Comparison of ENCODE assay signal across 22 cellular contexts in genomic region chr3:184349563-184350470, GRCh38. TPM values are rescaled to one million over a fixed set of nuclear protein-coding genes. Genes with fewer than 3 reads are reported as not detected.
DNase-seq lines count a peak whose midpoint lies in the region; ATAC-seq and TF ChIP-seq lines count a peak whose summit lies in the region.
"Had no signal": no experiment of that assay in that cellular context is flagged by ENCODE, and none has a peak within 500 bp of the region (broad histone marks: within the 10 kb centered on the region; RNA-seq: fewer than 3 reads in every experiment).

No MANE protein-coding gene starts in this region.

- H3K27me3 Mint-ChIP-seq in brain: no peaks in the 10 kb centered on the region
- H3K27me3 Mint-ChIP-seq in stimulated activated naive CD8-positive, alpha-beta T cell treated with anti-CD3 and anti-CD28 coated beads, Interleukin-15, amount 100 ng/mL, for 72 hours: no peaks in the 10 kb centered on the region

- TF ChIP-seq CTCF in brain (conservative IDR thresholded peaks at IDR 0.05): no peak

- H3K4me3 ChIP-seq in H7 (ENCODE audit: insufficient read depth, low read depth, low read length): no peak overlapping the region
- H3K4me3 ChIP-seq: Peyer's patch, SJCRH30 had no signal

- no peak for ATAC-seq in stimulated activated naive CD8-positive, alpha-beta T cell treated with anti-CD3 and anti-CD28 coated beads, Interleukin-15, amount 100 ng/mL, for 72 hours
- ATAC-seq: CD8-positive, alpha-beta T cell had no signal

- peaks cover 14% of the 10 kb centered on the region for H3K36me3 ChIP-seq in H7 (replicated peaks; ENCODE audit: control insufficient read depth, insufficient read depth, low read length)
- H3K36me3 ChIP-seq: SJCRH30 had no signal

- no peak overlapping the region for H3K4me3 Mint-ChIP-seq in brain
- H3K4me3 Mint-ChIP-seq in stimulated activated naive CD8-positive, alpha-beta T cell treated with anti-CD3 and anti-CD28 coated beads, Interleukin-15, amount 100 ng/mL, for 72 hours: no peak overlapping the region
- H3K4me3 Mint-ChIP-seq: CD8-positive, alpha-beta T cell; H9 had no signal

- no peaks in the 10 kb centered on the region for H3K27me3 ChIP-seq in H7 (ENCODE audit: control insufficient read depth, insufficient read depth, low read length)
- H3K27me3 ChIP-seq: Peyer's patch, SJCRH30 had no signal

- DNase-seq in H7 (peak; percentile 29), mucosa of gallbladder (ENCODE audit: low spot score) (peak; percentile 77), GF-D8 (lab: John Stamatoyannopoulos, UW) (no peak), NCI-H146 treated with DMSO at 0.1 percent for 48 hours (lab: John Stamatoyannopoulos, UW; ENCODE audit: unreplicated experiment) (no peak)
- DNase-seq in stimulated activated naive CD8-positive, alpha-beta T cell treated with anti-CD3 and anti-CD28 coated beads, Interleukin-15, amount 100 ng/mL, for 72 hours: no peak
- DNase-seq: Calu3; CD8-positive, alpha-beta T cell; GDM1; H9; KG1; NCI-H1092; NCI-H1436 treated with DMSO at 0.1 percent for 48 hours; NCI-H2029; NCI-H226; NCI-H524; NCI-H774; Peyer's patch; SJCRH30 had no signal

- H3K36me3 Mint-ChIP-seq in brain: peaks cover 21% of the 10 kb centered on the region

- H3K4me1 Mint-ChIP-seq in brain: peaks cover 46% of the 10 kb centered on the region
- H3K4me1 Mint-ChIP-seq in stimulated activated naive CD8-positive, alpha-beta T cell treated with anti-CD3 and anti-CD28 coated beads, Interleukin-15, amount 100 ng/mL, for 72 hours: peaks cover 12% of the 10 kb centered on the region

- H3K27ac Mint-ChIP-seq in brain: peak overlapping the region in 4 of 5 experiments; percentile 3 to 70 (median 39)
- no peak overlapping the region for H3K27ac Mint-ChIP-seq in stimulated activated naive CD8-positive, alpha-beta T cell treated with anti-CD3 and anti-CD28 coated beads, Interleukin-15, amount 100 ng/mL, for 72 hours
- H3K27ac Mint-ChIP-seq: CD8-positive, alpha-beta T cell had no signal

- H3K27ac ChIP-seq in temporal lobe (ENCODE audit: low read depth, low read length): peak overlapping the region; percentile 36
- H3K27ac ChIP-seq: HL-60, Peyer's patch, SJCRH30 had no signal

- H3K9me3 Mint-ChIP-seq in brain: no peaks in the 10 kb centered on the region
- no peaks in the 10 kb centered on the region for H3K9me3 Mint-ChIP-seq in stimulated activated naive CD8-positive, alpha-beta T cell treated with anti-CD3 and anti-CD28 coated beads, Interleukin-15, amount 100 ng/mL, for 72 hours
- H3K9me3 Mint-ChIP-seq: CD8-positive, alpha-beta T cell; H9 had no signal

RNA-seq across cellular contexts. Expression of gene CLCN2, which starts 11.6 kb away (rescaled TPM):
- total RNA-seq in H7 (2014; rRNA removed; shearing (Covaris generic)): 17.1 and 22.3 TPM in 2 replicates
- 2.6 TPM for polyA plus RNA-seq in brain (ENCODE audit: insufficient read depth, low read depth, low replicate concordance)
- total RNA-seq in mucosa of gallbladder: 104 TPM
- total RNA-seq in temporal lobe: 6.1 TPM

RNA-seq across cellular contexts. Expression of gene POLR2H, which starts 11.7 kb away (rescaled TPM):
- total RNA-seq in H7 (2014; rRNA removed; shearing (Covaris generic)): 92.8 and 100 TPM in 2 replicates
- 90.7 TPM for polyA plus RNA-seq in brain (ENCODE audit: insufficient read depth, low read depth, low replicate concordance)
- total RNA-seq in mucosa of gallbladder (107 TPM), temporal lobe (27.3 TPM)

RNA-seq across cellular contexts. Expression of gene FAM131A, which starts 12.4 kb away (rescaled TPM):
- 36.9 and 41.1 TPM in 2 replicates for total RNA-seq in H7 (2014; rRNA removed; shearing (Covaris generic))
- 71.5 TPM for polyA plus RNA-seq in brain (ENCODE audit: insufficient read depth, low read depth, low replicate concordance)
- total RNA-seq in mucosa of gallbladder (41.5 TPM), temporal lobe (40.1 TPM)

RNA-seq across cellular contexts. Expression of gene THPO, which starts 28.2 kb away (rescaled TPM):
- total RNA-seq in H7 (2014; rRNA removed; shearing (Covaris generic)): 0.80 and 1.3 TPM in 2 replicates
- 0.22 TPM for polyA plus RNA-seq in brain (ENCODE audit: insufficient read depth, low read depth, low replicate concordance)
- 0.29 TPM for total RNA-seq in mucosa of gallbladder
- total RNA-seq in temporal lobe: under 0.01 TPM
- total RNA-seq: Calu3; CD8-positive, alpha-beta T cell; OCI-LY7 had no signal

RNA-seq across cellular contexts. Expression of gene CHRD, which starts 30.0 kb away (rescaled TPM):
- 4.5 and 10.5 TPM in 2 replicates for total RNA-seq in H7 (2014; rRNA removed; shearing (Covaris generic))
- 3.9 TPM for polyA plus RNA-seq in brain (ENCODE audit: insufficient read depth, low read depth, low replicate concordance)
- total RNA-seq in mucosa of gallbladder (6.5 TPM), temporal lobe (8.6 TPM)
- total RNA-seq: Calu3; CD8-positive, alpha-beta T cell had no signal

Comparison
In these comparisons a context has a peak if more than half of its experiments do, and no peak if none do; other contexts are left out.
1. DNase-seq: peak in H7 (single experiment) and mucosa of gallbladder (single experiment); none in GF-D8 (single experiment), NCI-H146 treated with DMSO at 0.1 percent for 48 hours (single experiment) and stimulated activated naive CD8-positive, alpha-beta T cell treated with anti-CD3 and anti-CD28 coated beads, Interleukin-15, amount 100 ng/mL, for 72 hours (0 of 2).
2. H3K27ac Mint-ChIP-seq: peak in brain (4 of 5); none in stimulated activated naive CD8-positive, alpha-beta T cell treated with anti-CD3 and anti-CD28 coated beads, Interleukin-15, amount 100 ng/mL, for 72 hours (0 of 2).